8 cellular contexts compared by ENCODE assay signal in genomic region chr3:9902372-9903237, GRCh38. TPM values are rescaled to one million over a fixed set of nuclear protein-coding genes. Genes with fewer than 3 reads are reported as not detected.
DNase-seq lines count a peak whose midpoint lies in the region; ATAC-seq and TF ChIP-seq lines count a peak whose summit lies in the region.

IL17RE (plus strand) TSS chr3:9902848; CDS start chr3:9902933, 85 bp downstream.

- peak within 1 kb of the TSS; percentile 53 for H3K4me3 Mint-ChIP-seq in progenitor cell of endocrine pancreas (ENCODE audit: low read depth)

- no peaks in the 10 kb centered on the region for H3K27me3 Mint-ChIP-seq in progenitor cell of endocrine pancreas

- TF ChIP-seq CTCF in RWPE1 (conservative IDR thresholded peaks at IDR 0.05; ENCODE audit: low read depth), result no peak
- no peak for TF ChIP-seq CTCF in esophagus muscularis mucosa (IDR thresholded peaks at IDR 0.05)
- TF ChIP-seq CTCF in progenitor cell of endocrine pancreas (IDR thresholded peaks at IDR 0.05; ENCODE audit: unreplicated experiment), result no peak

- H3K27ac ChIP-seq in RWPE1 (peak within 1 kb of the TSS; percentile 71), esophagus muscularis mucosa (replicated peaks in 1 of 4) (no peak within 1 kb of the TSS)

- CTCF ChIA-PET in RWPE1 (lab: Yijun Ruan, JAX), result interaction anchor here (0.9 to 1.3 kb wide), 3 partner anchors 10 to 44 kb away, joined by 3 read pairs; no protein-coding TSS in a partner anchor

- WGBS in esophagus muscularis mucosa, result 54% methylated on average over 8 of the region's 13 CpGs

- no peaks in the 10 kb centered on the region for H3K9me3 Mint-ChIP-seq in progenitor cell of endocrine pancreas (ENCODE audit: low read depth)

- H3K27ac Mint-ChIP-seq in progenitor cell of endocrine pancreas, result peak within 1 kb of the TSS; percentile 35

- H3K4me1 Mint-ChIP-seq in progenitor cell of endocrine pancreas (ENCODE audit: low read depth), result peaks cover 27% of the 10 kb centered on the region

- intact Hi-C loops in esophagus muscularis mucosa (cut with DNase I), result no loop called here

- H3K4me1 ChIP-seq in esophagus muscularis mucosa, result peaks cover 0 to 30% (median 20%) of the 10 kb centered on the region in 4 donors

- TF ChIP-seq POLR2A in esophagus muscularis mucosa (IDR thresholded peaks at IDR 0.05; ENCODE audit: low read depth), result no peak

- H3K4me3 ChIP-seq in esophagus muscularis mucosa, result peak within 1 kb of the TSS; percentile 15 to 39 (median 22)

- no peaks in the 10 kb centered on the region for H3K9me3 ChIP-seq in esophagus muscularis mucosa

- no peak for TF ChIP-seq EP300 in esophagus muscularis mucosa (IDR thresholded peaks at IDR 0.05)

- no peaks in the 10 kb centered on the region for H3K36me3 Mint-ChIP-seq in progenitor cell of endocrine pancreas (ENCODE audit: insufficient read depth)

- H3K36me3 ChIP-seq in esophagus muscularis mucosa, result no peaks in the 10 kb centered on the region

- no peak for ATAC-seq in GM21447 (IDR thresholded peaks at IDR 0.05; ENCODE audit: unreplicated experiment)

- no peaks in the 10 kb centered on the region for H3K27me3 ChIP-seq in esophagus muscularis mucosa

- POLR2A ChIA-PET in RWPE1 (lab: Yijun Ruan, JAX; ENCODE audit: low non-redundant PET), result interaction anchor here (1.5 kb wide), 1 partner anchor 14 kb away, joined by 3 read pairs; the partner anchor contains the start of gene IL17RC

- DNase-seq in EH (ENCODE audit: low read depth) (peak; percentile 27), RWPE1 (ENCODE audit: low spot score) (peak; percentile 30), esophagus muscularis mucosa (ENCODE audit: extremely low spot score) (no peak), progenitor cell of endocrine pancreas (ENCODE audit: low spot score, unreplicated experiment) (no peak), cerebellar nuclear complex (lab: John Stamatoyannopoulos, UW) (no peak), DMS 273 (lab: John Stamatoyannopoulos, UW; ENCODE audit: unreplicated experiment) (no peak), SW 1271 (lab: John Stamatoyannopoulos, UW) (no peak)

RNA-seq across cellular contexts. Expression of gene IL17RE, which starts in this region (rescaled TPM):
- total RNA-seq in esophagus muscularis mucosa (1 to 10 TPM in 3 of 4 donors, under 1 TPM in 1; 0.99 to 1.7 (median 1.2) TPM), progenitor cell of endocrine pancreas (4.9 and 7.0 TPM in 2 replicates)

Comparison
In these comparisons a context has a peak if more than half of its experiments do, and no peak if none do; other contexts are left out.
1. DNase-seq: peak in EH (single experiment) and RWPE1 (single experiment); none in esophagus muscularis mucosa (single experiment), progenitor cell of endocrine pancreas (single experiment), cerebellar nuclear complex (0 of 2), DMS 273 (single experiment) and SW 1271 (0 of 2).